25 cellular contexts compared by ENCODE assay signal in genomic region chr7:100577507-100577906, GRCh38. TPM values are rescaled to one million over a fixed set of nuclear protein-coding genes. Genes with fewer than 3 reads are reported as not detected.
A peak's percentile ranks its signal among the peaks of the same experiment; 100 is the strongest.
DNase-seq lines count a peak whose midpoint lies in the region; ATAC-seq, FAIRE-seq and TF ChIP-seq lines count a peak whose summit lies in the region.
"Had no signal": no experiment of that assay in that cellular context is flagged by ENCODE, and none has a peak within 500 bp of the region (broad histone marks: within the 10 kb centered on the region; RNA-seq: fewer than 3 reads in every experiment).

No MANE protein-coding gene starts in this region.

- no peak for ATAC-seq in HepG2
- ATAC-seq in right lobe of liver, result no peak
- ATAC-seq in IMR-90 (ENCODE audit: low read depth), result no peak
- no peak for ATAC-seq in GM19397 (IDR thresholded peaks at IDR 0.05; ENCODE audit: unreplicated experiment)
- ATAC-seq in GM21576 (IDR thresholded peaks at IDR 0.05; ENCODE audit: unreplicated experiment), result no peak
- ATAC-seq: CD8-positive, alpha-beta T cell; GM23338; HCT116 had no signal

- H3K18ac ChIP-seq in IMR-90 (ENCODE audit: low read depth, low read length) (no peak overlapping the region), neuronal stem cell (ENCODE audit: low read length) (no peak overlapping the region)

- no peak overlapping the region for H3K27ac ChIP-seq in HepG2 (ENCODE audit: extremely low read length, insufficient read depth, low read length)
- no peak overlapping the region for H3K27ac ChIP-seq in right lobe of liver
- no peak overlapping the region for H3K27ac ChIP-seq in IMR-90 (ENCODE audit: insufficient read depth, low read length)
- H3K27ac ChIP-seq in neuronal stem cell (replicated peaks; ENCODE audit: low read length), result no peak overlapping the region
- H3K27ac ChIP-seq: C4-2B, HL-60, Peyer's patch had no signal

- no peak overlapping the region for H2BK20ac ChIP-seq in IMR-90 (ENCODE audit: low read depth, low read length)

- no TSS peak for BruUV-seq in HepG2 (replicated peaks; lab: Mats Ljungman, UMichigan)
- no TSS peak for BruUV-seq in IMR-90 (replicated peaks; lab: Mats Ljungman, UMichigan)

- no peak overlapping the region for H2BK15ac ChIP-seq in IMR-90 (ENCODE audit: low read depth, low read length)
- no peak overlapping the region for H2BK15ac ChIP-seq in neuronal stem cell (ENCODE audit: low read length)

- H3K4me1 ChIP-seq in HepG2 (ENCODE audit: insufficient read depth, low read length) (peaks cover 7% of the 10 kb centered on the region), right lobe of liver (peaks cover 0 to 7% (median under 1%) of the 10 kb centered on the region in 4 donors), IMR-90 (ENCODE audit: control insufficient read depth, insufficient read depth, low read length) (no peaks in the 10 kb centered on the region; the same call in 1 of the 2 replicates), neuronal stem cell (ENCODE audit: control insufficient read depth in 2 of 2, insufficient read depth in 1 of 2, low read depth in 1 of 2, low read length in 2 of 2) (peaks cover 1 to 2% of the 10 kb centered on the region in 2 donors)

- H3K9ac ChIP-seq in HepG2 (ENCODE audit: insufficient read depth, low read depth, low read length) (no peak overlapping the region), IMR-90 (ENCODE audit: low read depth, low read length) (no peak overlapping the region), neuronal stem cell (ENCODE audit: low read depth, low read length, poor library complexity) (no peak overlapping the region)

- H3K79me2 ChIP-seq in HepG2 (ENCODE audit: insufficient read depth, low read length), result no peaks in the 10 kb centered on the region

- H2AK5ac ChIP-seq in IMR-90 (ENCODE audit: low read depth, low read length) (no peak overlapping the region), neuronal stem cell (ENCODE audit: low read depth, low read length) (no peak overlapping the region)

- H2BK120ac ChIP-seq in IMR-90 (ENCODE audit: low read depth, low read length) (no peak overlapping the region), neuronal stem cell (ENCODE audit: low read depth, low read length) (no peak overlapping the region)

- dilution Hi-C loops in IMR-90 (cut with HindIII; ENCODE audit: low sequenced_read_pairs, unreplicated experiment), result no loop called here

- TF ChIP-seq POLR2A in HepG2 (IDR thresholded peaks at IDR 0.05; ENCODE audit: insufficient read depth in 1 of 2, low read depth in 2 of 2, low read length in 2 of 2), result no peak
- no peak for TF ChIP-seq POLR2A in right lobe of liver (IDR thresholded peaks at IDR 0.05)
- TF ChIP-seq POLR2A in IMR-90 (IDR thresholded peaks at IDR 0.05; ENCODE audit: low read depth, low read length), result no peak

- no peak overlapping the region for H4K5ac ChIP-seq in IMR-90 (ENCODE audit: low read depth, low read length)

- FAIRE-seq in HepG2 (lab: Jason Lieb, UNC), result no peak
- FAIRE-seq: G401.6 had no signal

- no peak overlapping the region for H4K8ac ChIP-seq in IMR-90 (ENCODE audit: low read depth in 2 of 2, low read length in 2 of 2)
- no peak overlapping the region for H4K8ac ChIP-seq in neuronal stem cell (ENCODE audit: low read depth, low read length)

- H3K4me2 ChIP-seq in HepG2 (ENCODE audit: low read depth, low read length) (no peak overlapping the region), IMR-90 (ENCODE audit: low read depth, low read length) (no peak overlapping the region), neuronal stem cell (ENCODE audit: insufficient read depth, low read length, poor library complexity, severe bottlenecking) (no peak overlapping the region)
- H3K4me2 ChIP-seq: GM23338 had no signal

- peaks cover 15 to 33% of the 10 kb centered on the region in 2 experiments; a peak in 4 of 5 replicates for H3K36me3 ChIP-seq in HepG2 (replicated peaks in 1 of 2; ENCODE audit: control insufficient read depth in 1 of 2, insufficient read depth in 2 of 2, low read length in 2 of 2)
- H3K36me3 ChIP-seq in right lobe of liver, result peaks cover 0 to 66% (median 16%) of the 10 kb centered on the region in 4 donors
- peaks cover 76% of the 10 kb centered on the region for H3K36me3 ChIP-seq in IMR-90 (ENCODE audit: control insufficient read depth, insufficient read depth, low read length)
- peaks cover 46 to 70% of the 10 kb centered on the region in 2 donors for H3K36me3 ChIP-seq in neuronal stem cell (replicated peaks in 1 of 2; ENCODE audit: control insufficient read depth in 2 of 2, insufficient read depth in 2 of 2, low read length in 2 of 2)

- no peak overlapping the region for H2BK5ac ChIP-seq in IMR-90 (ENCODE audit: low read depth, low read length, poor library complexity, severe bottlenecking)
- H2BK5ac ChIP-seq in neuronal stem cell (ENCODE audit: low read length), result no peak overlapping the region

- no peak overlapping the region for H3K23ac ChIP-seq in IMR-90 (ENCODE audit: low read depth, low read length)
- no peak overlapping the region for H3K23ac ChIP-seq in neuronal stem cell (ENCODE audit: low read depth, low read length, poor library complexity)

- TF ChIP-seq CTCF in HepG2 (CRISPR knock-in tag; IDR thresholded peaks at IDR 0.05), result no peak
- TF ChIP-seq CTCF in right lobe of liver (IDR thresholded peaks at IDR 0.05), result no peak
- no peak for TF ChIP-seq CTCF in IMR-90 (conservative IDR thresholded peaks at IDR 0.05; ENCODE audit: low read depth, low read length)

- POLR2A ChIA-PET in HepG2 (lab: Yijun Ruan, JAX), result interaction anchor here (2.1 kb wide), 1 partner anchor 9 kb away, joined by 6 read pairs; the partner anchor contains the start of genes FBXO24 and LRCH4
- POLR2A ChIA-PET in IMR-90 (lab: Charles Lee; ENCODE audit: unreplicated experiment), result no interaction called here

- 90% methylated on average over 2 of the region's 14 CpGs for WGBS in HepG2 (ENCODE audit: low lambda C conversion rate)
- 100% methylated on average over 1 of the region's 14 CpGs for WGBS in right lobe of liver (ENCODE audit: insufficient coverage, low coverage, low lambda C conversion rate, missing lambda C conversion rate)
- WGBS in IMR-90 (ENCODE audit: extremely low coverage in 2 of 2, insufficient read length in 1 of 2), 2 experiments, result 92% methylated on average over 3 of the region's 14 CpGs; no CpG with 5 or more reads in 1 of the 2 experiments
- WGBS in neuronal stem cell (ENCODE audit: extremely low coverage in 2 of 2, insufficient read length in 2 of 2, insufficient replicate concordance in 1 of 2), 2 donors, result no CpG with 5 or more reads among the region's 14 CpGs

- H3K4me3 ChIP-seq in HepG2 (replicated peaks in 1 of 3; ENCODE audit: insufficient read depth in 1 of 3, low read depth in 2 of 3, low read length in 3 of 3) (no peak overlapping the region), right lobe of liver (no peak overlapping the region), IMR-90 (ENCODE audit: insufficient read depth, low read depth, low read length) (no peak overlapping the region), neuronal stem cell (ENCODE audit: low read length in 2 of 2) (no peak overlapping the region)
- H3K4me3 ChIP-seq: GM23338, Peyer's patch had no signal

- no peak for TF ChIP-seq RAD21 in HepG2 (CRISPR knock-in tag; IDR thresholded peaks at IDR 0.05)
- TF ChIP-seq RAD21 in IMR-90 (IDR thresholded peaks at IDR 0.05; ENCODE audit: low read length), result no peak

- H3K9me3 ChIP-seq in HepG2 (ENCODE audit: low read length), result no peaks in the 10 kb centered on the region
- H3K9me3 ChIP-seq in right lobe of liver, result no peaks in the 10 kb centered on the region
- H3K9me3 ChIP-seq in IMR-90 (ENCODE audit: control insufficient read depth, insufficient read depth, low read length), result no peaks in the 10 kb centered on the region
- H3K9me3 ChIP-seq in neuronal stem cell (replicated peaks in 1 of 2; ENCODE audit: control insufficient read depth in 2 of 2, insufficient read depth in 1 of 2, low read depth in 1 of 2, low read length in 2 of 2), result peaks cover 0 to 5% of the 10 kb centered on the region in 2 donors
- H3K9me3 ChIP-seq: Caco-2, Peyer's patch had no signal

- H3K14ac ChIP-seq in IMR-90 (replicated peaks; ENCODE audit: low read depth, low read length) (no peak overlapping the region), neuronal stem cell (ENCODE audit: low read length) (no peak overlapping the region)

- no peak overlapping the region for H4K91ac ChIP-seq in IMR-90 (ENCODE audit: insufficient read depth, low read depth, low read length)
- no peak overlapping the region for H4K91ac ChIP-seq in neuronal stem cell (ENCODE audit: low read depth, low read length, poor library complexity)

- in situ Hi-C loops in HepG2 (cut with HindIII; ENCODE audit: extremely low pct_ligation_motif_present, low pct_unique_long_range_greater_than_20kb) (no loop called here), IMR-90 (cut with MboI; ENCODE audit: low sequenced_read_pairs) (loop anchor here (25.0 kb wide), 1 partner anchor 285 kb away; the partner anchor contains the start of genes SLC12A9 and TRIP6)

- peaks cover 11 to 39% of the 10 kb centered on the region in 2 experiments for H3K79me1 ChIP-seq in IMR-90 (ENCODE audit: low read depth in 1 of 2, low read length in 2 of 2)
- H3K79me1 ChIP-seq in neuronal stem cell (ENCODE audit: low read depth, low read length), result peaks cover 2% of the 10 kb centered on the region

- H3K4ac ChIP-seq in IMR-90 (ENCODE audit: low read depth, low read length) (no peak overlapping the region), neuronal stem cell (ENCODE audit: low read length) (no peak overlapping the region)

- TF ChIP-seq EP300 in HepG2 (IDR thresholded peaks at IDR 0.05; ENCODE audit: low read depth in 2 of 2, low read length in 2 of 2) (no peak), HepG2 (CRISPR knock-in tag; IDR thresholded peaks at IDR 0.05; ENCODE audit: borderline replicate concordance) (no peak)

- DNase-seq in HepG2 (ENCODE audit: low spot score), result no peak
- no peak for DNase-seq in right lobe of liver
- DNase-seq in IMR-90, result no peak
- no peak for DNase-seq in neuronal stem cell (ENCODE audit: low spot score)
- no peak for DNase-seq in stimulated activated CD4-positive, alpha-beta T cell treated with anti-CD3 and anti-CD28 coated beads, Interleukin-1b, Interleukin-23, amount 100 ng/mL, for 48 hours
- DNase-seq: Caco-2; CD8-positive, alpha-beta T cell; Kasumi-1; NCI-H1092 treated with DMSO at 0.1 percent for 48 hours; NCI-H1436; NCI-H187; NCI-H2081 treated with DMSO at 0.1 percent for 48 hours; NCI-H2171; NCI-H226; NCI-H510A; NCI-H69; Peyer's patch had no signal

- CTCF ChIA-PET in HepG2 (lab: Yijun Ruan, JAX; ENCODE audit: low intra/inter-chr PET ratio, low total read pairs) (no interaction called here), IMR-90 (lab: Yijun Ruan, JAX) (no interaction called here)

- H3K27me3 ChIP-seq in HepG2 (ENCODE audit: control insufficient read depth in 1 of 2, insufficient read depth in 2 of 2, low read length in 2 of 2) (no peaks in the 10 kb centered on the region), right lobe of liver (no peaks in the 10 kb centered on the region), IMR-90 (ENCODE audit: control insufficient read depth, insufficient read depth, low read length) (no peaks in the 10 kb centered on the region), neuronal stem cell (ENCODE audit: control insufficient read depth in 3 of 3, insufficient read depth in 3 of 3, low read depth in 1 of 3, low read length in 3 of 3) (no peaks in the 10 kb centered on the region)
- H3K27me3 ChIP-seq: Peyer's patch had no signal

- H3K9me1 ChIP-seq in IMR-90 (ENCODE audit: insufficient read depth, low read length), result peaks cover 5% of the 10 kb centered on the region

- peak overlapping the region; percentile 24 for H2AK9ac ChIP-seq in IMR-90 (replicated peaks; ENCODE audit: low read depth, low read length, poor library complexity)

- peak overlapping the region; percentile 41 for H2BK12ac ChIP-seq in neuronal stem cell (ENCODE audit: low read length)

- H4K20me1 ChIP-seq in HepG2 (ENCODE audit: insufficient read depth, low read length) (no peaks in the 10 kb centered on the region), IMR-90 (ENCODE audit: insufficient read depth, low read length) (peaks cover 13% of the 10 kb centered on the region; the same call in 1 of the 2 replicates)

- no peak overlapping the region for H3K56ac ChIP-seq in IMR-90 (ENCODE audit: extremely low read depth, insufficient read depth, low read length)

- intact Hi-C loops in HepG2 (cut with micrococcal nuclease; ENCODE audit: unreplicated experiment), result no loop called here
- intact Hi-C loops in right lobe of liver (cut with DNase I), result no loop called here
- intact Hi-C loops in IMR-90 (cut with micrococcal nuclease), result no loop called here

- H2AFZ ChIP-seq in HepG2 (ENCODE audit: low read length), result no peak overlapping the region
- H2AFZ ChIP-seq in IMR-90 (replicated peaks; ENCODE audit: low read length, poor library complexity), result no peak overlapping the region
- no peak overlapping the region for H2AFZ ChIP-seq in neuronal stem cell (ENCODE audit: low read length)
- H2AFZ ChIP-seq: GM23338 had no signal

RNA-seq across cellular contexts. Expression of gene SAP25, which starts 3.8 kb away (rescaled TPM):
- total RNA-seq in HepG2 (2016; rRNA removed; fragmentation: Illumina TruSeq; extraction: Trizol) (0.15 TPM in 1 of 2 replicates, not detected in the other), right lobe of liver (1 to 10 TPM in 3 of 6 experiments, under 1 TPM in 1, not detected in 2; 0.53 to 4.5 (median 2.2) TPM), IMR-90 (2012; rRNA removed) (not detected in 2 replicates)
- not detected in 2 replicates for total RNA-seq in HepG2 (2016; cell fraction: cytosol; rRNA removed; fragmentation: Illumina TruSeq; extraction: Trizol; ENCODE audit: low read depth)
- not detected in 2 replicates for total RNA-seq in HepG2 (2016; cell fraction: insoluble cytoplasmic fraction; rRNA removed; fragmentation: Illumina TruSeq; extraction: Trizol)
- total RNA-seq in HepG2 (2016; cell fraction: membrane; rRNA removed; fragmentation: Illumina TruSeq; extraction: Trizol), result not detected in 2 replicates
- total RNA-seq in HepG2 (2016; cell fraction: nucleus; rRNA removed; fragmentation: Illumina TruSeq; extraction: Trizol), result not detected in 2 replicates
- polyA plus RNA-seq in HepG2 (2011; rRNA removed) (0.20 TPM in 2 replicates), IMR-90 (2012; rRNA removed) (1.8 and 2.3 TPM in 2 replicates)
- 0.13 TPM in 1 of 2 replicates, not detected in the other for polyA plus RNA-seq in HepG2 (2011; cell fraction: cytosol; rRNA removed)
- 2.5 and 2.6 TPM in 2 replicates for polyA plus RNA-seq in HepG2 (2011; cell fraction: nucleus; rRNA removed)
- 0.70 and 1.9 TPM in 2 replicates for polyA plus RNA-seq in HepG2 (2012)
- polyA plus RNA-seq in HepG2 (2016; cell fraction: cytosol; fragmentation: Illumina TruSeq; extraction: Trizol; ENCODE audit: low read depth), result 0.32 and 0.41 TPM in 2 replicates
- polyA plus RNA-seq in HepG2 (2016; cell fraction: insoluble cytoplasmic fraction; fragmentation: Illumina TruSeq; extraction: Trizol; ENCODE audit: low read depth), result not detected in 2 replicates
- polyA plus RNA-seq in HepG2 (2016; cell fraction: membrane; fragmentation: Illumina TruSeq; extraction: Trizol; ENCODE audit: low read depth), result not detected in 2 replicates
- not detected in 2 replicates for polyA plus RNA-seq in HepG2 (2016; cell fraction: nucleus; fragmentation: Illumina TruSeq; extraction: Trizol; ENCODE audit: insufficient read depth, low read depth)
- polyA minus RNA-seq in HepG2 (2011; rRNA and poly(A)+ RNA removed; ENCODE audit: low replicate concordance), result not detected in 2 replicates
- not detected in 2 replicates for polyA minus RNA-seq in HepG2 (2011; cell fraction: cytosol; rRNA and poly(A)+ RNA removed)
- polyA minus RNA-seq in HepG2 (2011; cell fraction: nucleus; rRNA and poly(A)+ RNA removed), result not detected in 2 replicates
- 0.54 and 0.62 TPM in 2 replicates for polyA plus RNA-seq in IMR-90 (2012; cell fraction: cytosol; rRNA removed)
- polyA plus RNA-seq in IMR-90 (2012; cell fraction: nucleus; rRNA removed; ENCODE audit: low replicate concordance), result 8.7 and 38.4 TPM in 2 replicates
- 4.0 TPM for polyA plus RNA-seq in neuronal stem cell (2013, experiment 1 of 2)
- polyA plus RNA-seq in neuronal stem cell (2013, experiment 2 of 2), result 3.4 TPM
- total RNA-seq: M059J had no signal

RNA-seq across cellular contexts. Expression of gene LRCH4, which starts 8.4 kb away (rescaled TPM):
- total RNA-seq in HepG2 (2016; rRNA removed; fragmentation: Illumina TruSeq; extraction: Trizol) (2.9 and 7.0 TPM in 2 replicates), right lobe of liver (10 to 100 TPM; 19.5 to 39.1 (median 24.7) TPM), IMR-90 (2012; rRNA removed) (5.0 and 6.1 TPM in 2 replicates)
- total RNA-seq in HepG2 (2016; cell fraction: cytosol; rRNA removed; fragmentation: Illumina TruSeq; extraction: Trizol; ENCODE audit: low read depth), result 10.0 and 10.9 TPM in 2 replicates
- 3.0 and 6.9 TPM in 2 replicates for total RNA-seq in HepG2 (2016; cell fraction: insoluble cytoplasmic fraction; rRNA removed; fragmentation: Illumina TruSeq; extraction: Trizol)
- 2.9 and 3.8 TPM in 2 replicates for total RNA-seq in HepG2 (2016; cell fraction: membrane; rRNA removed; fragmentation: Illumina TruSeq; extraction: Trizol)
- total RNA-seq in HepG2 (2016; cell fraction: nucleus; rRNA removed; fragmentation: Illumina TruSeq; extraction: Trizol), result 9.9 and 11.5 TPM in 2 replicates
- polyA plus RNA-seq in HepG2 (2011; rRNA removed) (9.3 and 11.1 TPM in 2 replicates), IMR-90 (2012; rRNA removed) (41.3 and 42.2 TPM in 2 replicates)
- 1.9 and 2.9 TPM in 2 replicates for polyA plus RNA-seq in HepG2 (2011; cell fraction: cytosol; rRNA removed)
- polyA plus RNA-seq in HepG2 (2011; cell fraction: nucleus; rRNA removed), result 106 and 117 TPM in 2 replicates
- polyA plus RNA-seq in HepG2 (2012), result 10.1 and 13.5 TPM in 2 replicates
- polyA plus RNA-seq in HepG2 (2016; cell fraction: cytosol; fragmentation: Illumina TruSeq; extraction: Trizol; ENCODE audit: low read depth), result 1.1 and 1.2 TPM in 2 replicates
- 5.9 and 7.3 TPM in 2 replicates for polyA plus RNA-seq in HepG2 (2016; cell fraction: insoluble cytoplasmic fraction; fragmentation: Illumina TruSeq; extraction: Trizol; ENCODE audit: low read depth)
- 1.5 and 2.1 TPM in 2 replicates for polyA plus RNA-seq in HepG2 (2016; cell fraction: membrane; fragmentation: Illumina TruSeq; extraction: Trizol; ENCODE audit: low read depth)
- 38.5 and 39.0 TPM in 2 replicates for polyA plus RNA-seq in HepG2 (2016; cell fraction: nucleus; fragmentation: Illumina TruSeq; extraction: Trizol; ENCODE audit: insufficient read depth, low read depth)
- polyA minus RNA-seq in HepG2 (2011; rRNA and poly(A)+ RNA removed; ENCODE audit: low replicate concordance), result 11.4 and 13.8 TPM in 2 replicates
- 8.0 and 17.6 TPM in 2 replicates for polyA minus RNA-seq in HepG2 (2011; cell fraction: cytosol; rRNA and poly(A)+ RNA removed)
- polyA minus RNA-seq in HepG2 (2011; cell fraction: nucleus; rRNA and poly(A)+ RNA removed), result 25.9 and 27.4 TPM in 2 replicates
- 20.5 and 31.1 TPM in 2 replicates for polyA plus RNA-seq in IMR-90 (2012; cell fraction: cytosol; rRNA removed)
- 247 and 673 TPM in 2 replicates for polyA plus RNA-seq in IMR-90 (2012; cell fraction: nucleus; rRNA removed; ENCODE audit: low replicate concordance)
- 30.1 TPM for polyA plus RNA-seq in neuronal stem cell (2013, experiment 1 of 2)
- polyA plus RNA-seq in neuronal stem cell (2013, experiment 2 of 2), result 28.3 TPM

RNA-seq across cellular contexts. Expression of gene FBXO24, which starts 8.6 kb away (rescaled TPM):
- total RNA-seq in HepG2 (2016; rRNA removed; fragmentation: Illumina TruSeq; extraction: Trizol), result 0.13 and 0.20 TPM in 2 replicates
- 0.18 and 0.61 TPM in 2 replicates for total RNA-seq in HepG2 (2016; cell fraction: cytosol; rRNA removed; fragmentation: Illumina TruSeq; extraction: Trizol; ENCODE audit: low read depth)
- 0.24 TPM in 1 of 2 replicates, not detected in the other for total RNA-seq in HepG2 (2016; cell fraction: insoluble cytoplasmic fraction; rRNA removed; fragmentation: Illumina TruSeq; extraction: Trizol)
- 0.12 and 0.21 TPM in 2 replicates for total RNA-seq in HepG2 (2016; cell fraction: membrane; rRNA removed; fragmentation: Illumina TruSeq; extraction: Trizol)
- total RNA-seq in HepG2 (2016; cell fraction: nucleus; rRNA removed; fragmentation: Illumina TruSeq; extraction: Trizol), result 0.56 TPM in 1 of 2 replicates, not detected in the other
- polyA plus RNA-seq in HepG2 (2011; rRNA removed), result 0.31 and 0.55 TPM in 2 replicates
- 0.31 and 0.32 TPM in 2 replicates for polyA plus RNA-seq in HepG2 (2011; cell fraction: cytosol; rRNA removed)
- polyA plus RNA-seq in HepG2 (2011; cell fraction: nucleus; rRNA removed), result 2.0 and 2.1 TPM in 2 replicates
- polyA plus RNA-seq in HepG2 (2012), result 0.15 and 0.31 TPM in 2 replicates
- polyA plus RNA-seq in HepG2 (2016; cell fraction: cytosol; fragmentation: Illumina TruSeq; extraction: Trizol; ENCODE audit: low read depth), result 0.08 and 0.10 TPM in 2 replicates
- polyA plus RNA-seq in HepG2 (2016; cell fraction: insoluble cytoplasmic fraction; fragmentation: Illumina TruSeq; extraction: Trizol; ENCODE audit: low read depth), result 0.21 and 0.26 TPM in 2 replicates
- polyA plus RNA-seq in HepG2 (2016; cell fraction: membrane; fragmentation: Illumina TruSeq; extraction: Trizol; ENCODE audit: low read depth), result 0.14 and 0.22 TPM in 2 replicates
- 0.38 and 0.51 TPM in 2 replicates for polyA plus RNA-seq in HepG2 (2016; cell fraction: nucleus; fragmentation: Illumina TruSeq; extraction: Trizol; ENCODE audit: insufficient read depth, low read depth)
- 0.80 and 0.94 TPM in 2 replicates for polyA minus RNA-seq in HepG2 (2011; rRNA and poly(A)+ RNA removed; ENCODE audit: low replicate concordance)
- polyA minus RNA-seq in HepG2 (2011; cell fraction: cytosol; rRNA and poly(A)+ RNA removed), result not detected in 2 replicates
- 0.26 and 0.50 TPM in 2 replicates for polyA minus RNA-seq in HepG2 (2011; cell fraction: nucleus; rRNA and poly(A)+ RNA removed)
- total RNA-seq in right lobe of liver, result 1 to 10 TPM in 1 of 6 experiments, under 1 TPM in 5; 0.25 to 1.0 (median 0.45) TPM
- 0.28 and 0.54 TPM in 2 replicates for total RNA-seq in IMR-90 (2012; rRNA removed)
- polyA plus RNA-seq in IMR-90 (2012; rRNA removed), result 0.29 and 0.43 TPM in 2 replicates
- polyA plus RNA-seq in IMR-90 (2012; cell fraction: cytosol; rRNA removed), result 0.23 and 0.58 TPM in 2 replicates
- 1.5 and 2.5 TPM in 2 replicates for polyA plus RNA-seq in IMR-90 (2012; cell fraction: nucleus; rRNA removed; ENCODE audit: low replicate concordance)
- 1.2 TPM for polyA plus RNA-seq in neuronal stem cell (2013, experiment 1 of 2)
- polyA plus RNA-seq in neuronal stem cell (2013, experiment 2 of 2), result 1.1 TPM

RNA-seq across cellular contexts. Expression of gene PCOLCE, which starts 24.7 kb away (rescaled TPM):
- total RNA-seq in HepG2 (2016; rRNA removed; fragmentation: Illumina TruSeq; extraction: Trizol) (3.9 and 16.0 TPM in 2 replicates), right lobe of liver (10 to 100 TPM; 10.9 to 48.5 (median 23.6) TPM), IMR-90 (2012; rRNA removed) (22.6 and 25.6 TPM in 2 replicates)
- 2.1 and 2.3 TPM in 2 replicates for total RNA-seq in HepG2 (2016; cell fraction: cytosol; rRNA removed; fragmentation: Illumina TruSeq; extraction: Trizol; ENCODE audit: low read depth)
- 3.3 and 18.3 TPM in 2 replicates for total RNA-seq in HepG2 (2016; cell fraction: insoluble cytoplasmic fraction; rRNA removed; fragmentation: Illumina TruSeq; extraction: Trizol)
- total RNA-seq in HepG2 (2016; cell fraction: membrane; rRNA removed; fragmentation: Illumina TruSeq; extraction: Trizol), result 1.9 and 2.0 TPM in 2 replicates
- total RNA-seq in HepG2 (2016; cell fraction: nucleus; rRNA removed; fragmentation: Illumina TruSeq; extraction: Trizol), result 20.4 and 23.8 TPM in 2 replicates
- polyA plus RNA-seq in HepG2 (2011; rRNA removed) (5.3 and 6.9 TPM in 2 replicates), IMR-90 (2012; rRNA removed) (364 and 385 TPM in 2 replicates)
- 3.1 and 3.4 TPM in 2 replicates for polyA plus RNA-seq in HepG2 (2011; cell fraction: cytosol; rRNA removed)
- 62.1 and 64.1 TPM in 2 replicates for polyA plus RNA-seq in HepG2 (2011; cell fraction: nucleus; rRNA removed)
- 15.6 and 28.9 TPM in 2 replicates for polyA plus RNA-seq in HepG2 (2012)
- polyA plus RNA-seq in HepG2 (2016; cell fraction: cytosol; fragmentation: Illumina TruSeq; extraction: Trizol; ENCODE audit: low read depth), result 3.5 and 3.8 TPM in 2 replicates
- polyA plus RNA-seq in HepG2 (2016; cell fraction: insoluble cytoplasmic fraction; fragmentation: Illumina TruSeq; extraction: Trizol; ENCODE audit: low read depth), result 6.3 and 9.1 TPM in 2 replicates
- 3.4 and 3.6 TPM in 2 replicates for polyA plus RNA-seq in HepG2 (2016; cell fraction: membrane; fragmentation: Illumina TruSeq; extraction: Trizol; ENCODE audit: low read depth)
- polyA plus RNA-seq in HepG2 (2016; cell fraction: nucleus; fragmentation: Illumina TruSeq; extraction: Trizol; ENCODE audit: insufficient read depth, low read depth), result 81.2 and 84.3 TPM in 2 replicates
- polyA minus RNA-seq in HepG2 (2011; rRNA and poly(A)+ RNA removed; ENCODE audit: low replicate concordance), result 1.7 and 2.2 TPM in 2 replicates
- polyA minus RNA-seq in HepG2 (2011; cell fraction: cytosol; rRNA and poly(A)+ RNA removed), result 3.4 and 4.9 TPM in 2 replicates
- 7.1 and 9.0 TPM in 2 replicates for polyA minus RNA-seq in HepG2 (2011; cell fraction: nucleus; rRNA and poly(A)+ RNA removed)
- 283 and 394 TPM in 2 replicates for polyA plus RNA-seq in IMR-90 (2012; cell fraction: cytosol; rRNA removed)
- 615 and 1,429 TPM in 2 replicates for polyA plus RNA-seq in IMR-90 (2012; cell fraction: nucleus; rRNA removed; ENCODE audit: low replicate concordance)
- 24.7 TPM for polyA plus RNA-seq in neuronal stem cell (2013, experiment 1 of 2)
- polyA plus RNA-seq in neuronal stem cell (2013, experiment 2 of 2), result 24.4 TPM

RNA-seq across cellular contexts. Expression of gene MOSPD3, which starts 34.8 kb away (rescaled TPM):
- 6.1 and 7.6 TPM in 2 replicates for total RNA-seq in HepG2 (2016; rRNA removed; fragmentation: Illumina TruSeq; extraction: Trizol)
- total RNA-seq in HepG2 (2016; cell fraction: cytosol; rRNA removed; fragmentation: Illumina TruSeq; extraction: Trizol; ENCODE audit: low read depth), result 12.3 and 20.4 TPM in 2 replicates
- total RNA-seq in HepG2 (2016; cell fraction: insoluble cytoplasmic fraction; rRNA removed; fragmentation: Illumina TruSeq; extraction: Trizol), result 4.0 and 7.0 TPM in 2 replicates
- 15.9 and 22.1 TPM in 2 replicates for total RNA-seq in HepG2 (2016; cell fraction: membrane; rRNA removed; fragmentation: Illumina TruSeq; extraction: Trizol)
- 4.2 and 6.2 TPM in 2 replicates for total RNA-seq in HepG2 (2016; cell fraction: nucleus; rRNA removed; fragmentation: Illumina TruSeq; extraction: Trizol)
- 8.6 and 8.8 TPM in 2 replicates for polyA plus RNA-seq in HepG2 (2011; rRNA removed)
- 3.9 and 6.3 TPM in 2 replicates for polyA plus RNA-seq in HepG2 (2011; cell fraction: cytosol; rRNA removed)
- 21.4 and 23.3 TPM in 2 replicates for polyA plus RNA-seq in HepG2 (2011; cell fraction: nucleus; rRNA removed)
- 7.9 and 11.0 TPM in 2 replicates for polyA plus RNA-seq in HepG2 (2012)
- polyA plus RNA-seq in HepG2 (2016; cell fraction: cytosol; fragmentation: Illumina TruSeq; extraction: Trizol; ENCODE audit: low read depth), result 45.9 and 64.3 TPM in 2 replicates
- polyA plus RNA-seq in HepG2 (2016; cell fraction: insoluble cytoplasmic fraction; fragmentation: Illumina TruSeq; extraction: Trizol; ENCODE audit: low read depth), result 15.6 and 23.4 TPM in 2 replicates
- polyA plus RNA-seq in HepG2 (2016; cell fraction: membrane; fragmentation: Illumina TruSeq; extraction: Trizol; ENCODE audit: low read depth), result 47.5 and 59.2 TPM in 2 replicates
- 17.4 and 18.3 TPM in 2 replicates for polyA plus RNA-seq in HepG2 (2016; cell fraction: nucleus; fragmentation: Illumina TruSeq; extraction: Trizol; ENCODE audit: insufficient read depth, low read depth)
- polyA minus RNA-seq in HepG2 (2011; rRNA and poly(A)+ RNA removed; ENCODE audit: low replicate concordance), result 3.9 and 4.7 TPM in 2 replicates
- polyA minus RNA-seq in HepG2 (2011; cell fraction: cytosol; rRNA and poly(A)+ RNA removed), result 1.7 and 2.4 TPM in 2 replicates
- 4.5 and 5.2 TPM in 2 replicates for polyA minus RNA-seq in HepG2 (2011; cell fraction: nucleus; rRNA and poly(A)+ RNA removed)
- total RNA-seq in right lobe of liver, result 10 to 100 TPM in 5 of 6 experiments, 1 to 10 TPM in 1; 8.6 to 19.3 (median 13.9) TPM
- total RNA-seq in IMR-90 (2012; rRNA removed), result 2.2 and 2.3 TPM in 2 replicates
- polyA plus RNA-seq in IMR-90 (2012; rRNA removed), result 23.2 and 30.0 TPM in 2 replicates
- 16.0 and 40.1 TPM in 2 replicates for polyA plus RNA-seq in IMR-90 (2012; cell fraction: cytosol; rRNA removed)
- 23.7 and 42.5 TPM in 2 replicates for polyA plus RNA-seq in IMR-90 (2012; cell fraction: nucleus; rRNA removed; ENCODE audit: low replicate concordance)
- polyA plus RNA-seq in neuronal stem cell (2013, experiment 1 of 2), result 24.3 TPM
- polyA plus RNA-seq in neuronal stem cell (2013, experiment 2 of 2), result 22.7 TPM
